5 cellular contexts compared by ENCODE assay signal in the genomic region with DNA sequence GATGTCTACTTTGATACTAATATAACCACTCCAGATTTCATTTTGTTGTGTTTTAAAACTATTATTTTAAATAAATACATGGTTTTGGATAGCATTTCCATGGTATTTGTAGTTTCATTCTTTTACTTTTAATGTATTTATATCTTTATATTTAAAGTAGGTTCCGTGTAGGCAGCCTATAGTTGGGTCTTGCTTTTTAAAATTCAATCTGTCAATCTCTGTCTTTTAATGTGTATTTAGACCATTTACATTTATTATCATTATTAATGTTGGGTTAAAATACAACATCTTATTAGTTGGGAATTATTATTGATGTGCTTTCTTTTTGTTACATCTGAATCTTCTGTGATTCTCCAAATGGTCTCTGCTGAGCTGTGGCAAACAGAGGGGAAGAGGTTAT.
"Had no signal": no experiment of that assay in that cellular context is flagged by ENCODE, and none has a peak within 500 bp of the region (broad histone marks: within the 10 kb centered on the region; RNA-seq: fewer than 3 reads in every experiment).

No MANE protein-coding gene starts in this region.

- FAIRE-seq: HTR-8/SVneo had no signal

- DNase-seq: IMR-90, KBM-7, KG1 had no signal

- H3K27ac ChIP-seq: HL-60 had no signal
